8 cellular contexts compared by ENCODE assay signal in the genomic region with DNA sequence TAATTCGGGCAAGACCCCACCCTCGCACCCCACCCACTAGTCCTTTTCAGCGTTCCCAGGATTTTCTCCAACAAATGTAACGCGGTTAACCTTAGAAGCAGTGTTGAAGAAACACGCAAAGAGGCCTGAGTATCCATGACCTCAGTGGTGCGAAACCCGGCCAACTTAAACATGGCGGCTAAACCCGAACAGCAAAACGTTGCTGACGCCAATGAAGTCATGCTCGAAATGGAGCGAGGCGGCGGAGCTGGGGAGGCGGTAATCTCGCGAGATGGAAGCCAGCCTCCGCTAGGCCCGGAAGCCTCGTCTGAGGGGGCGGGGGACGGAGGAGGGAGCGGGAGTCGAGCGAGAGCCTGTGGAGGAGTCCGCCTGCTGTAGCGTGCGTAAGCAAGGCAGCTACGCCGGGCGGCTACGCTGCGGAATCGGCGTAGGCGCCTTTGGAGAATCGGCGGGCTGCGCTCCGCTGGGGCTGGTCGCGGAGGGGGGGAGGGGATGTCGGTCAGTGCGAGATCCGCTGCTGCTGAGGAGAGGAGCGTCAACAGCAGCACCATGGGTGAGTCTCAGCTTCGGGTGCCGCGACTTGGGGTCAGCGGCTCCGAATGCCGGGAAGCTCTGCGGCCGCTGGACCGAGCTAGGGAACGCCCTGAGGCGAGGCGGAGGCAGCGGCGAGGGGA. TPM values are rescaled to one million over a fixed set of nuclear protein-coding genes. Genes with fewer than 3 reads are reported as not detected.
A peak's percentile ranks its signal among the peaks of the same experiment; 100 is the strongest.
DNase-seq lines count a peak whose midpoint lies in the region; ATAC-seq lines count a peak whose summit lies in the region.

SEPTIN7 (plus strand) TSS at position 340 of the 674 bp plus-strand sequence; CDS start at position 493, 153 bp downstream.

- peak; percentile 83 for ATAC-seq in GM19372 (IDR thresholded peaks at IDR 0.05; ENCODE audit: low read depth, unreplicated experiment)
- ATAC-seq in HG03558 (IDR thresholded peaks at IDR 0.05; ENCODE audit: extremely low read depth, unreplicated experiment): peak; percentile 78
- peak; percentile 92 for ATAC-seq in left lobe of liver

- peak; percentile 89 to 99 (median 98) for DNase-seq in C1 segment of cervical spinal cord (lab: John Stamatoyannopoulos, UW)
- peak; percentile 95 for DNase-seq in NCI-H748 treated with DMSO at 0.1 percent for 48 hours (lab: John Stamatoyannopoulos, UW)
- DNase-seq in activated CD4-positive, alpha-beta T cell treated with anti-CD3 and anti-CD28 coated beads, Interleukin-2, amount 50 U/mL, for 24 hours (ENCODE audit: low read depth in 1 of 2, low spot score in 1 of 2): peak; percentile 98
- DNase-seq in dedifferentiated amniotic fluid mesenchymal stem cell (ENCODE audit: extremely low spot score): peak; percentile 99
- DNase-seq in left lobe of liver (ENCODE audit: low spot score): peak; percentile 99
- peak; percentile 99 for DNase-seq in stimulated activated CD4-positive, alpha-beta T cell treated with anti-CD3 and anti-CD28 coated beads, Interleukin-2, amount 100 ng/mL, for 4 hours (ENCODE audit: low read depth)

RNA-seq across cellular contexts. Expression of gene SEPTIN7, which starts in this region (rescaled TPM):
- total RNA-seq in left lobe of liver: 37.2 TPM

Comparison
In these comparisons a context has a peak if more than half of its experiments do, and no peak if none do; other contexts are left out.
1. Peak in every context shown above with its lines: DNase-seq and ATAC-seq.